ENCODE assay signal across 12 cellular contexts in the genomic region with DNA sequence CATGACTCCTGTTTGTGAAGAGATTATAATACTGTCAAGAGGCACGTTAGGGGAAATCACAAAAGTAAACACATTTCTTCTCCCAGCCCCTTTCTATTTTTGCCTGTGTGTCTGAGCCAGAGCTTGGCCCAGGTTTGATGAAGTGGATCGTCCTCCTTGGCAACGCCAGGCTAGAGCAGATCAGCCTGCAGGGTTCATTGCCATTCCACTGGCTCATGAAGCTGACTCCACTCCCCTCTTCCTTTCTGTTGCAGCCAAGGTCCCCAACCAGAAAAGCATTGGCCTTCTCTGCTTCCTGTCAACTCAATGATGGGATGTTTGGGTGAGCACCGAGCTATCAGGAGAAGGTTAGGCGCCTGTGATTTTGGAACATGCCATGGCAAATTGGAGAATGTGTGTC. TPM values are rescaled to one million over a fixed set of nuclear protein-coding genes. Genes with fewer than 3 reads are reported as not detected.
DNase-seq lines count a peak whose midpoint lies in the region; ATAC-seq, FAIRE-seq and TF ChIP-seq lines count a peak whose summit lies in the region.
"Had no signal": no experiment of that assay in that cellular context is flagged by ENCODE, and none has a peak within 500 bp of the region (broad histone marks: within the 10 kb centered on the region; RNA-seq: fewer than 3 reads in every experiment).

No MANE protein-coding gene starts in this region.

- no peak overlapping the region for H4K91ac ChIP-seq in H1 (replicated peaks; ENCODE audit: insufficient read length, low read length)

- CTCF ChIA-PET in H1 (lab: Charles Lee; ENCODE audit: partially characterized antibody), result interaction anchor here (0.9 to 5.9 kb wide), 9 partner anchors 9 to 300 kb away, joined by 3 to 32 read pairs (median 4); no protein-coding TSS in a partner anchor

- H4K8ac ChIP-seq in H1 (ENCODE audit: extremely low read depth, insufficient read depth, low read length), result peak overlapping the region; percentile 5; the same call in 1 of the 2 replicates

- H2BK15ac ChIP-seq in H1 (ENCODE audit: low read length), result no peak overlapping the region

- no peak overlapping the region for H3K4me2 ChIP-seq in H1 (ENCODE audit: insufficient read depth in 1 of 2, low read depth in 2 of 2, low read length in 2 of 2)

- H3K9ac ChIP-seq in H1 (replicated peaks in 1 of 4; ENCODE audit: extremely low read depth in 1 of 4, low read depth in 3 of 4, low read length in 3 of 4), result no peak overlapping the region
- H3K9ac ChIP-seq in kidney (ENCODE audit: low read length in 2 of 2), result no peak overlapping the region

- peak; percentile 25 for DNase-seq in ACHN
- peak; percentile 68 for DNase-seq in NCI-H446 treated with DMSO at 0.1 percent for 48 hours (lab: John Stamatoyannopoulos, UW)
- DNase-seq in H1 (ENCODE audit: low read depth in 1 of 2, low spot score in 2 of 2), result no peak
- no peak for DNase-seq in naive B cell
- DNase-seq in kidney, result no peak
- DNase-seq in pancreas, result no peak
- no peak for DNase-seq in stimulated activated CD4-positive, alpha-beta T cell treated with anti-CD3 and anti-CD28 coated beads, Interleukin-2, amount 100 ng/mL, for 48 hours
- DNase-seq: effector CD4-positive, alpha-beta T cell; NCI-H524 treated with DMSO at 0.1 percent for 48 hours had no signal

- no peak for FAIRE-seq in H1 (lab: Jason Lieb, UNC)
- no peak for FAIRE-seq in kidney (lab: Jason Lieb, UNC)
- no peak for FAIRE-seq in pancreas (lab: Jason Lieb, UNC)

- peaks cover 71 to 90% (median 83%) of the 10 kb centered on the region in 3 donors for H3K4me1 Mint-ChIP-seq in naive B cell

- peaks cover 5 to 20% (median 15%) of the 10 kb centered on the region in 4 experiments for H3K27me3 ChIP-seq in H1 (replicated peaks in 1 of 4; ENCODE audit: control insufficient read depth in 3 of 4, extremely low read depth in 1 of 4, insufficient read depth in 3 of 4, low read length in 3 of 4)
- H3K27me3 ChIP-seq in pancreas, result no peaks in the 10 kb centered on the region

- no peak overlapping the region for H2BK20ac ChIP-seq in H1 (ENCODE audit: low read length)

- H2AFZ ChIP-seq in H1 (ENCODE audit: low read length), result no peak overlapping the region

- H2BK120ac ChIP-seq in H1 (replicated peaks; ENCODE audit: low read depth, low read length), result no peak overlapping the region

- peaks cover 11% of the 10 kb centered on the region for H3K23me2 ChIP-seq in H1 (ENCODE audit: low read depth, low read length)

- H3K27ac ChIP-seq in H1 (ENCODE audit: low read depth, low read length) (no peak overlapping the region), kidney (ENCODE audit: low read depth in 2 of 2, low read length in 2 of 2) (no peak overlapping the region), pancreas (no peak overlapping the region)

- no peak overlapping the region for H2BK5ac ChIP-seq in H1 (ENCODE audit: low read depth, low read length)

- no peaks in the 10 kb centered on the region for H3K27me3 Mint-ChIP-seq in naive B cell

- H3K36me3 ChIP-seq in H1 (ENCODE audit: control insufficient read depth in 2 of 4, insufficient read depth in 4 of 4, low read length in 3 of 4), result no peaks in the 10 kb centered on the region
- H3K36me3 ChIP-seq in kidney (ENCODE audit: control insufficient read depth in 1 of 2, insufficient read depth in 2 of 2, low read length in 2 of 2), result no peaks in the 10 kb centered on the region
- no peaks in the 10 kb centered on the region for H3K36me3 ChIP-seq in pancreas

- no peak overlapping the region for H2AK5ac ChIP-seq in H1 (ENCODE audit: low read depth, low read length)

- H3K14ac ChIP-seq in H1 (ENCODE audit: insufficient read length), result no peak overlapping the region

- no peaks in the 10 kb centered on the region for H4K20me1 ChIP-seq in H1 (replicated peaks in 1 of 2; ENCODE audit: control insufficient read depth in 1 of 2, insufficient read depth in 2 of 2, low read length in 2 of 2)

- no peak overlapping the region for H4K5ac ChIP-seq in H1 (ENCODE audit: insufficient read length, low read depth, low read length)

- no peaks in the 10 kb centered on the region for H3K79me2 ChIP-seq in H1 (ENCODE audit: control insufficient read depth in 1 of 2, insufficient read depth in 2 of 2, low read length in 2 of 2)

- intact Hi-C loops in kidney (cut with DNase I), result no loop called here
- intact Hi-C loops in pancreas (cut with DNase I), result no loop called here

- 87% methylated on average over 5 of the region's 5 CpGs; no CpG with 5 or more reads in 1 of the 2 experiments for WGBS in H1 (ENCODE audit: extremely low coverage in 1 of 2, insufficient coverage in 1 of 2, insufficient read length in 1 of 2, insufficient replicate concordance in 2 of 2, low coverage in 1 of 2, low lambda C conversion rate in 2 of 2, missing lambda C conversion rate in 1 of 2), 2 experiments
- WGBS in pancreas, 2 donors, result 73 to 80% methylated on average over 5 of the region's 5 CpGs

- TF ChIP-seq CTCF in H1 (IDR thresholded peaks at IDR 0.05; ENCODE audit: control extremely low read depth in 1 of 3, insufficient read depth in 1 of 3, low read depth in 1 of 3, low read length in 3 of 3), result no peak
- no peak for TF ChIP-seq CTCF in kidney (IDR thresholded peaks at IDR 0.05; ENCODE audit: borderline replicate concordance, extremely low read depth, insufficient read depth)
- no peak for TF ChIP-seq CTCF in pancreas (IDR thresholded peaks at IDR 0.05)

- no peak overlapping the region for H3K4ac ChIP-seq in H1 (replicated peaks; ENCODE audit: insufficient read length, low read depth, low read length)

- no peak for TF ChIP-seq EP300 in H1 (IDR thresholded peaks at IDR 0.05; ENCODE audit: borderline replicate concordance in 1 of 2, low read depth in 2 of 2, low read length in 2 of 2)

- ATAC-seq in naive B cell (ENCODE audit: low read depth in 2 of 2) (no peak), HG03571 (IDR thresholded peaks at IDR 0.05; ENCODE audit: unreplicated experiment) (no peak), pancreas (no peak)

- in situ Hi-C loops in ACHN (cut with HindIII; ENCODE audit: low pct_ligation_motif_present, low pct_unique_long_range_greater_than_20kb, low sequenced_read_pairs), result no loop called here

- no peaks in the 10 kb centered on the region for H3K79me1 ChIP-seq in H1 (ENCODE audit: low read depth, low read length)

- H2BK12ac ChIP-seq in H1 (ENCODE audit: low read depth, low read length), result no peak overlapping the region

- TF ChIP-seq RAD21 in H1 (IDR thresholded peaks at IDR 0.05 in 1 of 2, conservative IDR thresholded peaks at IDR 0.05 in 1 of 2; ENCODE audit: low read depth in 2 of 2, low read length in 2 of 2), result no peak

- TF ChIP-seq POLR2A in H1 (IDR thresholded peaks at IDR 0.05; ENCODE audit: control extremely low read depth in 1 of 2, low read depth in 2 of 2, low read length in 2 of 2), result no peak

- H3K9me3 ChIP-seq in H1 (ENCODE audit: insufficient read depth in 2 of 2, low read depth in 1 of 2, low read length in 1 of 2) (no peaks in the 10 kb centered on the region), kidney (ENCODE audit: control insufficient read depth in 1 of 2, low read length in 2 of 2) (no peaks in the 10 kb centered on the region), pancreas (no peaks in the 10 kb centered on the region)

- no peak overlapping the region for H3K18ac ChIP-seq in H1 (ENCODE audit: extremely low read depth, low read length)

- H3K4me1 ChIP-seq in H1 (replicated peaks in 1 of 4; ENCODE audit: control insufficient read depth in 3 of 4, insufficient read depth in 4 of 4, low read length in 3 of 4) (peaks cover 0 to 2% (median under 1%) of the 10 kb centered on the region in 4 experiments; a peak in 5 of 7 replicates), kidney (ENCODE audit: control insufficient read depth in 1 of 2, insufficient read depth in 1 of 2, low read depth in 1 of 2, low read length in 2 of 2) (peaks cover 0 to 12% of the 10 kb centered on the region in 2 donors), pancreas (peaks cover 0 to 5% (median 0%) of the 10 kb centered on the region in 3 donors)

- no peaks in the 10 kb centered on the region for H3K9me3 Mint-ChIP-seq in naive B cell
- H3K9me3 Mint-ChIP-seq: activated T-helper 2 cell treated with anti-CD3 and anti-CD28 coated beads, Interferon-gamma antibody, Interleukin-2, Interleukin-4, amounts not matched to agents 10 μg/mL and 5 μg/mL and 100 μg/mL, durations not matched to agents 14 hours and 24 hours and 36 hours; T-helper 1 cell treated with Interleukin-12 subunit alpha and Interleukin-12 subunit beta and Interleukin-4 antibody, amounts not matched to agents 30 μg/mL and 1 μg/mL, for 36 hours had no signal

- peak overlapping the region; percentile 11 to 86 (median 77) for H3K27ac Mint-ChIP-seq in naive B cell
- H3K27ac Mint-ChIP-seq: activated T-helper 2 cell treated with anti-CD3 and anti-CD28 coated beads, Interferon-gamma antibody, Interleukin-2, Interleukin-4, amounts not matched to agents 10 μg/mL and 5 μg/mL and 100 μg/mL, durations not matched to agents 14 hours and 24 hours and 36 hours; T-helper 1 cell treated with Interleukin-12 subunit alpha and Interleukin-12 subunit beta and Interleukin-4 antibody, amounts not matched to agents 30 μg/mL and 1 μg/mL, for 36 hours had no signal

- POLR2A ChIA-PET in H1 (lab: Charles Lee; ENCODE audit: partially characterized antibody), result no interaction called here

- H3K4me3 ChIP-seq in H1 (ENCODE audit: extremely low read depth in 1 of 4, insufficient read depth in 2 of 4, low read depth in 3 of 4, low read length in 4 of 4) (no peak overlapping the region), kidney (ENCODE audit: low read length in 2 of 2) (peak overlapping the region in 1 of 2 donors; percentile 17), pancreas (peak overlapping the region in 1 of 4 donors; percentile 61)

- no peak overlapping the region for H3K56ac ChIP-seq in H1 (replicated peaks; ENCODE audit: insufficient read length, low read depth, low read length)

- no peak overlapping the region for H3K23ac ChIP-seq in H1 (ENCODE audit: insufficient read length)

- peak overlapping the region; percentile 89 to 97 (median 94) for H3K4me3 Mint-ChIP-seq in naive B cell
- H3K4me3 Mint-ChIP-seq: T-helper 1 cell treated with Interleukin-12 subunit alpha and Interleukin-12 subunit beta and Interleukin-4 antibody, amounts not matched to agents 30 μg/mL and 1 μg/mL, for 36 hours had no signal

- H3K36me3 Mint-ChIP-seq in naive B cell, result no peaks in the 10 kb centered on the region

RNA-seq across cellular contexts. Expression of a gene that starts 3.3 kb away (rescaled TPM):
- 0.54 and 0.65 TPM in 2 replicates for total RNA-seq in H1 (2021; fragmentation: NEBNext Ultra II Directional; extraction: Animal tissue kit (Norgen Biotek cat#: 25700))
- 0.77 and 0.78 TPM in 2 replicates for polyA plus RNA-seq in H1 (2011; rRNA removed)
- 0.58 TPM for polyA plus RNA-seq in H1 (2011; cell fraction: cytosol; rRNA removed)
- 0.57 TPM for polyA plus RNA-seq in H1 (2011; cell fraction: nucleus; rRNA removed)
- polyA plus RNA-seq in H1 (2012, experiment 1 of 2), result 0.31 to 0.48 TPM (median 0.39 TPM) in 4 replicates
- 0.33 TPM for polyA plus RNA-seq in H1 (2012, experiment 2 of 2)
- 1.1 TPM for polyA plus RNA-seq in H1 (2013, experiment 1 of 2)
- polyA plus RNA-seq in H1 (2013, experiment 2 of 2), result 1.2 TPM
- polyA minus RNA-seq in H1 (2011; rRNA and poly(A)+ RNA removed), result 2.0 TPM in 2 replicates
- 1.2 TPM for polyA minus RNA-seq in H1 (2011; cell fraction: cytosol; rRNA and poly(A)+ RNA removed)
- polyA minus RNA-seq in H1 (2011; cell fraction: nucleus; rRNA and poly(A)+ RNA removed), result 4.8 TPM
- 1 to 10 TPM; 1.9 to 5.1 (median 4.0) TPM for polyA plus RNA-seq in naive B cell (ENCODE audit: low read depth in 6 of 6)
- total RNA-seq in kidney, result 5.0 TPM
- polyA plus RNA-seq in kidney (ENCODE audit: insufficient read depth, low read depth, low replicate concordance), result 0.92 TPM
- total RNA-seq in pancreas, result 1 to 10 TPM in 1 of 6 donors, under 1 TPM in 5; 0.09 to 1.1 (median 0.40) TPM
- under 1 TPM; 0.42 to 0.70 TPM for polyA plus RNA-seq in pancreas

Comparison
In these comparisons a context has a peak if more than half of its experiments do, and no peak if none do; other contexts are left out.
1. DNase-seq: peak in ACHN (single experiment) and NCI-H446 treated with DMSO at 0.1 percent for 48 hours (single experiment); none in H1 (0 of 2), naive B cell (single experiment), kidney (single experiment), pancreas (0 of 6) and stimulated activated CD4-positive, alpha-beta T cell treated with anti-CD3 and anti-CD28 coated beads, Interleukin-2, amount 100 ng/mL, for 48 hours (0 of 2).